27 cellular contexts compared by ENCODE assay signal in the genomic region with DNA sequence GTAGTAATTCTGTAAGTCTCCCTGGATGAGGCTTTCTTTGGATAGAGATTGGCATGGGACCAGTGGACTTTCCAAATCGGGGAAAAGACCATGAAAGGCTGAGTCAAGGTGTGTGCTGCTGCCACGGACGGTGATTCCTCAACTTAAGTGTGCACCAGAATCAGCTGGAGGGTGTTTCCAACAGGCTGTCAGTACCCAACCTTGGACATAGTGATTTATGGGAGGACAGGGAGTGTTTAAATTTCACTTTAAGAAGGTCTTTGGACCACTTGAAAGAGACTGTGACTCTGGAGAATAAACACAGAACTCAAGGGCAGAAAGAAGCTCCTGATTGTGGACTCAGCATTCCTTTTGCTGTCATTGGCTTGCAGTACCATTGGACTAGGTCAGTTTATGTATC. TPM values are rescaled to one million over a fixed set of nuclear protein-coding genes. Genes with fewer than 3 reads are reported as not detected.
DNase-seq lines count a peak whose midpoint lies in the region; ATAC-seq, FAIRE-seq and TF ChIP-seq lines count a peak whose summit lies in the region.
"Had no signal": no experiment of that assay in that cellular context is flagged by ENCODE, and none has a peak within 500 bp of the region (broad histone marks: within the 10 kb centered on the region; RNA-seq: fewer than 3 reads in every experiment).

No MANE protein-coding gene starts in this region.

- no peak for TF ChIP-seq EP300 in K562 (IDR thresholded peaks at IDR 0.05; ENCODE audit: low read length)

- BruUV-seq in K562 (replicated peaks; lab: Mats Ljungman, UMichigan) = no TSS peak

- no peak overlapping the region for H3K4me3 Mint-ChIP-seq in nephron progenitor cell
- H3K4me3 Mint-ChIP-seq: CD14-positive monocyte; CD4-positive, alpha-beta memory T cell; CD4-positive, CD25-positive, alpha-beta regulatory T cell; CD8-positive, alpha-beta memory T cell had no signal

- H3K4me1 ChIP-seq in K562 (replicated peaks in 1 of 2; ENCODE audit: control insufficient read depth in 2 of 2, insufficient read depth in 2 of 2, low read length in 2 of 2) = peaks cover 0 to 4% of the 10 kb centered on the region in 2 experiments; a peak in 2 of 5 replicates
- no peaks in the 10 kb centered on the region for H3K4me1 ChIP-seq in mesenchymal stem cell (ENCODE audit: control insufficient read depth, insufficient read depth, low read depth, low read length)
- no peaks in the 10 kb centered on the region for H3K4me1 ChIP-seq in upper lobe of right lung
- H3K4me1 ChIP-seq: BE2C, BLaER1 had no signal

- no peak overlapping the region for H2BK120ac ChIP-seq in mesenchymal stem cell (ENCODE audit: low read depth, low read length)

- H3K36me3 ChIP-seq in K562 (ENCODE audit: control insufficient read depth, insufficient read depth, low read length) = no peaks in the 10 kb centered on the region
- H3K36me3 ChIP-seq in mesenchymal stem cell (ENCODE audit: control insufficient read depth in 1 of 2, insufficient read depth in 2 of 2, low read depth in 1 of 2, low read length in 2 of 2) = no peaks in the 10 kb centered on the region
- no peaks in the 10 kb centered on the region for H3K36me3 ChIP-seq in upper lobe of right lung
- H3K36me3 ChIP-seq: BE2C, BLaER1 had no signal

- no peaks in the 10 kb centered on the region for H3K79me2 ChIP-seq in K562 (ENCODE audit: control insufficient read depth, insufficient read depth, low read length)

- H3K4me1 Mint-ChIP-seq in nephron progenitor cell = peaks cover 20% of the 10 kb centered on the region
- H3K4me1 Mint-ChIP-seq: CD14-positive monocyte; CD4-positive, alpha-beta memory T cell; CD4-positive, CD25-positive, alpha-beta regulatory T cell; CD8-positive, alpha-beta memory T cell had no signal

- intact Hi-C loops in K562 (cut with micrococcal nuclease) (no loop called here), upper lobe of right lung (cut with DNase I) (no loop called here)

- CTCF ChIA-PET in K562 (lab: Yijun Ruan, JAX; ENCODE audit: low intra/inter-chr PET ratio) = no interaction called here

- H3K9me3 ChIP-seq in K562 (replicated peaks; ENCODE audit: control insufficient read depth, insufficient read depth, low read depth, low read length) (peaks cover 10% of the 10 kb centered on the region), mesenchymal stem cell (ENCODE audit: control insufficient read depth, low read length) (no peaks in the 10 kb centered on the region), upper lobe of right lung (no peaks in the 10 kb centered on the region)
- H3K9me3 ChIP-seq: BE2C had no signal

- H3K27ac Mint-ChIP-seq in nephron progenitor cell = peak overlapping the region; percentile 90
- H3K27ac Mint-ChIP-seq: CD14-positive monocyte; CD4-positive, alpha-beta memory T cell; CD4-positive, CD25-positive, alpha-beta regulatory T cell; CD8-positive, alpha-beta memory T cell had no signal

- POLR2A ChIA-PET in K562 (lab: Yijun Ruan, JAX) = interaction anchor here (0.8 to 1.3 kb wide), 2 partner anchors 40 to 42 kb away, joined by 3 to 4 read pairs; no protein-coding TSS in a partner anchor

- WGBS in K562 (ENCODE audit: insufficient coverage, low coverage, missing lambda C conversion rate) = 49% methylated on average over 3 of the region's 3 CpGs
- 79% methylated on average over 3 of the region's 3 CpGs for WGBS in mesenchymal stem cell

- no peak for TF ChIP-seq POLR2A in K562 (conservative IDR thresholded peaks at IDR 0.05)

- FAIRE-seq in K562 (lab: Jason Lieb, UNC) = no peak
- FAIRE-seq: A204.1, GM12878, GM12892, GM18507 had no signal

- H3K14ac ChIP-seq in mesenchymal stem cell (ENCODE audit: low read length in 2 of 2) = no peak overlapping the region

- H2BK5ac ChIP-seq in mesenchymal stem cell (ENCODE audit: low read depth, low read length, poor library complexity, severe bottlenecking) = no peak overlapping the region

- H4K8ac ChIP-seq in mesenchymal stem cell (ENCODE audit: low read length) = no peak overlapping the region

- ATAC-seq in K562 = peak; percentile 31; the same call in 1 of the 3 replicates
- no peak for ATAC-seq in upper lobe of right lung
- no peak for ATAC-seq in HG03432 (IDR thresholded peaks at IDR 0.05; ENCODE audit: unreplicated experiment)
- ATAC-seq: GM12878 had no signal

- in situ Hi-C loops in K562 (cut with MboI) = no loop called here

- H3K9ac ChIP-seq in K562 (ENCODE audit: insufficient read depth in 1 of 2, low read depth in 2 of 2, low read length in 2 of 2) = no peak overlapping the region
- no peak overlapping the region for H3K9ac ChIP-seq in mesenchymal stem cell (ENCODE audit: low read length)
- H3K9ac ChIP-seq: BLaER1 had no signal

- no peak overlapping the region for H3K4ac ChIP-seq in mesenchymal stem cell (ENCODE audit: low read depth in 1 of 2, low read length in 2 of 2)

- no peak overlapping the region for H3K23ac ChIP-seq in mesenchymal stem cell (ENCODE audit: low read length in 2 of 2)

- H3K4me3 ChIP-seq in K562 = no peak overlapping the region
- peak overlapping the region in 1 of 2 experiments; percentile 31 for H3K4me3 ChIP-seq in mesenchymal stem cell (ENCODE audit: insufficient read depth in 1 of 2, low read depth in 1 of 2, low read length in 2 of 2)
- H3K4me3 ChIP-seq in upper lobe of right lung = no peak overlapping the region
- H3K4me3 ChIP-seq: BLaER1, GM12878 had no signal

- no peaks in the 10 kb centered on the region for H3K27me3 Mint-ChIP-seq in nephron progenitor cell (ENCODE audit: low read depth, poor library complexity)

- no peaks in the 10 kb centered on the region for H3K79me1 ChIP-seq in mesenchymal stem cell (replicated peaks; ENCODE audit: low read length, poor library complexity, severe bottlenecking)

- H2BK15ac ChIP-seq in mesenchymal stem cell (ENCODE audit: low read depth, poor library complexity, severe bottlenecking) = no peak overlapping the region

- no peak overlapping the region for H3K27ac ChIP-seq in K562 (ENCODE audit: extremely low read depth, low read depth, low read length)
- H3K27ac ChIP-seq in mesenchymal stem cell (ENCODE audit: low read length, poor library complexity, severe bottlenecking) = no peak overlapping the region
- no peak overlapping the region for H3K27ac ChIP-seq in upper lobe of right lung
- H3K27ac ChIP-seq: BLaER1 had no signal

- no peak for TF ChIP-seq RAD21 in K562 (CRISPR knock-in tag; conservative IDR thresholded peaks at IDR 0.05 in 1 of 2, IDR thresholded peaks at IDR 0.05 in 1 of 2)

- H3K18ac ChIP-seq in mesenchymal stem cell (ENCODE audit: low read depth in 1 of 2, low read length in 2 of 2) = peak overlapping the region in 1 of 2 experiments; percentile 1

- H2AFZ ChIP-seq in K562 (ENCODE audit: low read depth, low read length) (peak overlapping the region; percentile 64), mesenchymal stem cell (ENCODE audit: low read depth, low read length) (no peak overlapping the region)

- peaks cover 1% of the 10 kb centered on the region for H3K36me3 Mint-ChIP-seq in nephron progenitor cell (ENCODE audit: low read depth)
- H3K36me3 Mint-ChIP-seq: CD14-positive monocyte; CD4-positive, alpha-beta memory T cell; CD4-positive, CD25-positive, alpha-beta regulatory T cell had no signal

- H3K9me1 ChIP-seq in K562 (ENCODE audit: control insufficient read depth, insufficient read depth, low read length) = no peaks in the 10 kb centered on the region

- no peak overlapping the region for H2AK5ac ChIP-seq in mesenchymal stem cell (ENCODE audit: low read length, severe bottlenecking)

- no peaks in the 10 kb centered on the region for H4K20me1 ChIP-seq in K562 (replicated peaks; ENCODE audit: control insufficient read depth, insufficient read depth, low read length)
- H4K20me1 ChIP-seq: BLaER1 had no signal

- DNase-seq in K562 (ENCODE audit: extremely low read depth in 1 of 4, low spot score in 3 of 4) (no peak), mesenchymal stem cell (peak; percentile 24), nephron progenitor cell (no peak), upper lobe of right lung (no peak), iPS-NIHi11 (ENCODE audit: low spot score) (no peak)
- DNase-seq: 8988T; ACHN; BE2C; C1 segment of cervical spinal cord; CD4-positive, alpha-beta memory T cell; CD4-positive, CD25-positive, alpha-beta regulatory T cell; CD8-positive, alpha-beta memory T cell; COR-L47; DMS 273 treated with DMSO at 0.1 percent for 48 hours; DMS153; DMS53; DMS79; DND-41; EL; GDM1 had no signal

- H3K9me3 Mint-ChIP-seq in nephron progenitor cell = peaks cover 31% of the 10 kb centered on the region

- H4K91ac ChIP-seq in mesenchymal stem cell (ENCODE audit: low read length) = no peak overlapping the region

- H2BK12ac ChIP-seq in mesenchymal stem cell (ENCODE audit: low read length in 2 of 2) = no peak overlapping the region

- no peak for TF ChIP-seq CTCF in K562 (IDR thresholded peaks at IDR 0.05 in 2 of 3, conservative IDR thresholded peaks at IDR 0.05 in 1 of 3; ENCODE audit: insufficient read depth in 2 of 3, low read depth in 1 of 3, low read length in 3 of 3)
- no peak for TF ChIP-seq CTCF in nephron progenitor cell (IDR thresholded peaks at IDR 0.05)
- no peak for TF ChIP-seq CTCF in upper lobe of right lung (IDR thresholded peaks at IDR 0.05)

- H3K4me2 ChIP-seq in K562 (ENCODE audit: insufficient read depth, low read length) = no peak overlapping the region
- no peak overlapping the region for H3K4me2 ChIP-seq in mesenchymal stem cell (ENCODE audit: low read length, poor library complexity, severe bottlenecking)
- H3K4me2 ChIP-seq: BLaER1 had no signal

- H3K27me3 ChIP-seq in K562 (ENCODE audit: control insufficient read depth in 2 of 2, insufficient read depth in 2 of 2, low read length in 2 of 2) = no peaks in the 10 kb centered on the region
- peaks cover 0 to 4% of the 10 kb centered on the region in 2 experiments for H3K27me3 ChIP-seq in mesenchymal stem cell (ENCODE audit: control insufficient read depth in 1 of 2, insufficient read depth in 1 of 2, low read length in 2 of 2)
- no peaks in the 10 kb centered on the region for H3K27me3 ChIP-seq in upper lobe of right lung
- H3K27me3 ChIP-seq: BE2C, BLaER1 had no signal

RNA-seq across cellular contexts. Expression of gene CHST2, which starts 20.4 kb away (rescaled TPM):
- 15.4 and 34.1 TPM in 2 replicates for total RNA-seq in K562 (2011; cell fraction: chromatin; rRNA removed; ENCODE audit: low replicate concordance)
- 40.4 and 52.0 TPM in 2 replicates for total RNA-seq in K562 (2011; cell fraction: nucleolus; rRNA removed)
- 27.5 and 32.1 TPM in 2 replicates for total RNA-seq in K562 (2011; cell fraction: nucleoplasm; rRNA removed)
- total RNA-seq in K562 (2014; rRNA removed) (27.3 and 28.5 TPM in 2 replicates), K562 (2014; rRNA removed; fragmentation: Illumina TruSeq; extraction: Trizol) (10.6 and 10.7 TPM in 2 replicates), K562 (2015; rRNA removed; fragmentation: Illumina TruSeq; extraction: Trizol) (13.9 and 14.7 TPM in 2 replicates), K562 (2021) (55.1 and 60.3 TPM in 2 replicates), upper lobe of right lung (8.2 TPM)
- polyA plus RNA-seq in K562 (2011; rRNA removed) (8.0 and 13.7 TPM in 2 replicates), K562 (2014; fragmentation: Illumina TruSeq; extraction: Trizol) (16.5 and 19.2 TPM in 2 replicates), K562 (2014; fragmentation: Nextera tagmentation; extraction: Ambion mirVana) (1 to 10 TPM; 3.4 to 3.7 TPM), K562 (2014; rRNA removed) (32.6 and 36.4 TPM in 2 replicates)
- polyA plus RNA-seq in K562 (2011; cell fraction: cytosol; rRNA removed) = 10.9 and 33.4 TPM in 2 replicates
- 19.2 and 52.4 TPM in 2 replicates for polyA plus RNA-seq in K562 (2011; cell fraction: nucleus; rRNA removed)
- 25.3 and 34.2 TPM in 2 replicates for polyA plus RNA-seq in K562 (2012)
- polyA minus RNA-seq in K562 (2011; rRNA and poly(A)+ RNA removed) = 4.3 and 8.8 TPM in 2 replicates
- 17.7 and 18.6 TPM in 2 replicates for polyA minus RNA-seq in K562 (2011; cell fraction: cytosol; rRNA and poly(A)+ RNA removed)
- polyA minus RNA-seq in K562 (2011; cell fraction: nucleus; rRNA and poly(A)+ RNA removed) = 21.2 and 23.4 TPM in 2 replicates
- polyA plus RNA-seq in mesenchymal stem cell (2013, experiment 1 of 2) = 42.8 TPM
- polyA plus RNA-seq in mesenchymal stem cell (2013, experiment 2 of 2) = 43.5 TPM
